ENCODE assay signal across 9 cellular contexts in the genomic region with DNA sequence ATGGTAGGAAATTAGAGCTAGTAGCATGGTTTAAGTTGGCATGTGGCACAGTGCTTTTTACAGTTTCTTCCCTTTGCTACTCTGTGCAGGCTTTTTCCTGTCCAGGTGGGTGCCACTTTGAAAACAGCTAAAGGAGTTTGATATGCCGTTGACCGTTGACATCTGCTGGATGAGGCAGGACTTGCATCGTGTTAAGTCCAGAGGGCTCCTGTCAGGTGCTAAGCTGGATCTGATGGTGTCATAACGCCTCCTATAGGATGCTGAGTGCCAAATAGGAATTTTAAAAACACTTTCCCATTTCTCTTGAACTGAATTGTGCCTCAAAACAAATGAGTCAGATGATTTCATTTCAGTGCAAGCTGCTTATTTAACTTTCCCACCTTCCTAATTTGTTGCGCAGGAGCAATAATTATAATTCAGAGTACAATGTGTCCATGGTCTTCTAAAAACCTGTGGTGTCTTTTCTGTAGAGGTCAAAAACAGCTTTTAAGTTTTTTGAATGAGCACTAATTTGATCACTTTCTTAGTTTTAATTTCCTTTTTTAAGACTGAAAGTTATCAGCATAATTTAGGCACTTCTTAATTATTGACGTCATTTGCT.
DNase-seq lines count a peak whose midpoint lies in the region; ATAC-seq and TF ChIP-seq lines count a peak whose summit lies in the region.
"Had no signal": no experiment of that assay in that cellular context is flagged by ENCODE, and none has a peak within 500 bp of the region (broad histone marks: within the 10 kb centered on the region; RNA-seq: fewer than 3 reads in every experiment).

No MANE protein-coding gene starts in this region.

- peak; percentile 2 for DNase-seq in NK-92 treated with Interleukin-12 subunit alpha and Interleukin-12 subunit beta, amount 100 ng/mL, for 24 hours (lab: John Stamatoyannopoulos, UW)
- DNase-seq in NK-92 (lab: John Stamatoyannopoulos, UW; ENCODE audit: unreplicated experiment) (no peak), H7 (peak; percentile 19), PC-3 (peak; percentile 83), breast epithelium (ENCODE audit: low spot score in 2 of 2) (no peak), kidney tubule cell (ENCODE audit: low spot score) (peak; percentile 78), sigmoid colon (no peak)

- H3K9ac ChIP-seq in Loucy (ENCODE audit: low read depth, low read length, poor library complexity, severe bottlenecking) (no peak overlapping the region), PC-3 (ENCODE audit: low read length) (no peak overlapping the region)
- H3K9ac ChIP-seq: BLaER1 treated with 17β-estradiol and CSF1 and Interleukin-3, amounts not matched to agents 10 nM and 100 nM had no signal

- H3K9me2 ChIP-seq in Loucy (replicated peaks; ENCODE audit: low read depth, low read length) (no peaks in the 10 kb centered on the region), PC-3 (replicated peaks; ENCODE audit: low read length) (no peaks in the 10 kb centered on the region)

- peak overlapping the region; percentile 10 for H3K4me2 ChIP-seq in Loucy (ENCODE audit: low read depth, low read length, poor library complexity, severe bottlenecking)
- H3K4me2 ChIP-seq in PC-3 (ENCODE audit: low read length): no peak overlapping the region

- no peaks in the 10 kb centered on the region for H3K36me3 ChIP-seq in H7 (replicated peaks; ENCODE audit: control insufficient read depth, insufficient read depth, low read length)
- no peaks in the 10 kb centered on the region for H3K36me3 ChIP-seq in Loucy (ENCODE audit: insufficient read depth, low read length)
- no peaks in the 10 kb centered on the region for H3K36me3 ChIP-seq in PC-3 (ENCODE audit: low read depth, low read length)
- H3K36me3 ChIP-seq in breast epithelium: no peaks in the 10 kb centered on the region
- H3K36me3 ChIP-seq in sigmoid colon: no peaks in the 10 kb centered on the region
- H3K36me3 ChIP-seq: BLaER1 treated with 17β-estradiol and CSF1 and Interleukin-3, amounts not matched to agents 10 nM and 100 nM had no signal

- POLR2A ChIA-PET in PC-3 (lab: Charles Lee; ENCODE audit: unreplicated experiment): interaction anchor here (0.6 kb wide), 1 partner anchor 176 kb away, joined by 4 read pairs; no protein-coding TSS in a partner anchor

- ATAC-seq in PC-3: peak; percentile 99

- WGBS in sigmoid colon, 2 donors: 13 to 22% methylated on average over 6 of the region's 6 CpGs

- BruUV-seq in PC-3 (replicated peaks; lab: Mats Ljungman, UMichigan): no TSS peak

- no peaks in the 10 kb centered on the region for H4K20me1 ChIP-seq in Loucy (ENCODE audit: insufficient read depth, low read length, poor library complexity, severe bottlenecking)
- no peaks in the 10 kb centered on the region for H4K20me1 ChIP-seq in PC-3 (ENCODE audit: low read length)
- H4K20me1 ChIP-seq: BLaER1 treated with 17β-estradiol and CSF1 and Interleukin-3, amounts not matched to agents 10 nM and 100 nM had no signal

- H3K79me2 ChIP-seq in Loucy (ENCODE audit: insufficient read depth, low read length) (no peaks in the 10 kb centered on the region), PC-3 (ENCODE audit: low read length) (no peaks in the 10 kb centered on the region)

- no peaks in the 10 kb centered on the region for H3K9me3 ChIP-seq in Loucy (ENCODE audit: insufficient read depth, low read depth, low read length)
- H3K9me3 ChIP-seq in PC-3 (ENCODE audit: low read length): no peaks in the 10 kb centered on the region
- no peaks in the 10 kb centered on the region for H3K9me3 ChIP-seq in breast epithelium
- H3K9me3 ChIP-seq in sigmoid colon: no peaks in the 10 kb centered on the region
- H3K9me3 ChIP-seq: BLaER1 treated with 17β-estradiol and CSF1 and Interleukin-3, amounts not matched to agents 10 nM and 100 nM had no signal

- peak; percentile 95 for TF ChIP-seq CTCF in Loucy (conservative IDR thresholded peaks at IDR 0.05; ENCODE audit: low read length)
- TF ChIP-seq CTCF in PC-3 (conservative IDR thresholded peaks at IDR 0.05; ENCODE audit: low read depth, low read length): peak; percentile 90
- TF ChIP-seq CTCF in breast epithelium (IDR thresholded peaks at IDR 0.05): peak; percentile 20 to 45 (median 30)
- no peak for TF ChIP-seq CTCF in sigmoid colon (IDR thresholded peaks at IDR 0.05)

- no peaks in the 10 kb centered on the region for H3F3A ChIP-seq in Loucy (ENCODE audit: low read depth)
- no peaks in the 10 kb centered on the region for H3F3A ChIP-seq in PC-3 (ENCODE audit: low read length, unreplicated experiment)

- no peak overlapping the region for H3K4me3 ChIP-seq in H7 (ENCODE audit: insufficient read depth, low read depth, low read length)
- no peak overlapping the region for H3K4me3 ChIP-seq in Loucy (ENCODE audit: low read length, poor library complexity, severe bottlenecking)
- no peak overlapping the region for H3K4me3 ChIP-seq in PC-3 (ENCODE audit: low read length)
- no peak overlapping the region for H3K4me3 ChIP-seq in breast epithelium
- no peak overlapping the region for H3K4me3 ChIP-seq in sigmoid colon
- H3K4me3 ChIP-seq: BLaER1 treated with 17β-estradiol and CSF1 and Interleukin-3, amounts not matched to agents 10 nM and 100 nM had no signal

- no peak overlapping the region for H3K27ac ChIP-seq in PC-3 (ENCODE audit: low read length)
- no peak overlapping the region for H3K27ac ChIP-seq in breast epithelium
- H3K27ac ChIP-seq in sigmoid colon: no peak overlapping the region
- H3K27ac ChIP-seq: BLaER1 treated with 17β-estradiol and CSF1 and Interleukin-3, amounts not matched to agents 10 nM and 100 nM had no signal

- no peak for TF ChIP-seq EP300 in sigmoid colon (IDR thresholded peaks at IDR 0.05)

- H3K4me1 ChIP-seq in Loucy (ENCODE audit: insufficient read depth, low read length, poor library complexity, severe bottlenecking) (peaks cover 9% of the 10 kb centered on the region), PC-3 (ENCODE audit: insufficient read depth, low read length) (no peaks in the 10 kb centered on the region), breast epithelium (peaks cover 0 to 5% of the 10 kb centered on the region in 2 donors), sigmoid colon (peaks cover 0 to 19% (median 18%) of the 10 kb centered on the region in 4 donors)

- TF ChIP-seq POLR2A in breast epithelium (IDR thresholded peaks at IDR 0.05) (no peak), sigmoid colon (IDR thresholded peaks at IDR 0.05) (no peak)

- intact Hi-C loops in PC-3 (cut with micrococcal nuclease): loop anchor here (1.0 to 5.0 kb wide), 5 partner anchors 234 to 511 kb away; no protein-coding TSS in a partner anchor
- intact Hi-C loops in breast epithelium (cut with DNase I; ENCODE audit: low total_unique reads): no loop called here
- intact Hi-C loops in sigmoid colon (cut with DNase I): no loop called here

- no peaks in the 10 kb centered on the region; the same call in 1 of the 2 replicates for H3K27me3 ChIP-seq in H7 (ENCODE audit: control insufficient read depth, insufficient read depth, low read length)
- H3K27me3 ChIP-seq in Loucy (ENCODE audit: insufficient read depth, low read length, poor library complexity, severe bottlenecking): no peaks in the 10 kb centered on the region
- H3K27me3 ChIP-seq in PC-3 (ENCODE audit: low read length): peaks cover 24% of the 10 kb centered on the region
- peaks cover 0 to 5% of the 10 kb centered on the region in 2 donors for H3K27me3 ChIP-seq in breast epithelium
- H3K27me3 ChIP-seq in sigmoid colon: peaks cover 0 to 6% (median 0%) of the 10 kb centered on the region in 3 donors
- H3K27me3 ChIP-seq: BLaER1 treated with 17β-estradiol and CSF1 and Interleukin-3, amounts not matched to agents 10 nM and 100 nM had no signal

- CTCF ChIA-PET in PC-3 (lab: Charles Lee): interaction anchor here (0.5 to 1.4 kb wide), 9 partner anchors 12 to 965 kb away, joined by 3 to 6 read pairs (median 4); no protein-coding TSS in a partner anchor

- H2AFZ ChIP-seq in Loucy (ENCODE audit: low read length) (peak overlapping the region; percentile 72), PC-3 (ENCODE audit: low read length) (no peak overlapping the region)

Comparison
In these comparisons a context has a peak if more than half of its experiments do, and no peak if none do; other contexts are left out.
1. DNase-seq: peak in NK-92 treated with Interleukin-12 subunit alpha and Interleukin-12 subunit beta, amount 100 ng/mL, for 24 hours (single experiment), H7 (single experiment), PC-3 (single experiment) and kidney tubule cell (single experiment); none in NK-92 (single experiment), breast epithelium (0 of 2) and sigmoid colon (single experiment).
2. CTCF ChIP-seq: peak in Loucy (single experiment), PC-3 (single experiment) and breast epithelium (3 of 3); none in sigmoid colon (0 of 4).